7 cellular contexts compared by ENCODE assay signal in genomic region chr1:234730542-234731370, GRCh38.
DNase-seq lines count a peak whose midpoint lies in the region; ATAC-seq and TF ChIP-seq lines count a peak whose summit lies in the region.

No MANE protein-coding gene starts in this region.

- TF ChIP-seq CTCF in GM20000 (IDR thresholded peaks at IDR 0.05; ENCODE audit: extremely low read depth, missing control alignments): no peak

- H3K27ac Mint-ChIP-seq in activated naive CD8-positive, alpha-beta T cell treated with anti-CD3 and anti-CD28 coated beads for 36 hours: peak overlapping the region; percentile 96
- peak overlapping the region; percentile 84 for H3K27ac Mint-ChIP-seq in stimulated activated memory B cell treated with anti-CD40 and anti-IgM and Interleukin-4, amounts not matched to agents 10 μg/mL and 1 μg/mL and 100 μg/mL, for 72 hours

- peaks cover 64% of the 10 kb centered on the region for H3K4me1 Mint-ChIP-seq in activated naive CD8-positive, alpha-beta T cell treated with anti-CD3 and anti-CD28 coated beads for 36 hours
- H3K4me1 Mint-ChIP-seq in stimulated activated memory B cell treated with anti-CD40 and anti-IgM and Interleukin-4, amounts not matched to agents 10 μg/mL and 1 μg/mL and 100 μg/mL, for 72 hours: peaks cover 59% of the 10 kb centered on the region

- no peaks in the 10 kb centered on the region for H3K9me3 Mint-ChIP-seq in activated naive CD8-positive, alpha-beta T cell treated with anti-CD3 and anti-CD28 coated beads for 36 hours
- H3K9me3 Mint-ChIP-seq in stimulated activated memory B cell treated with anti-CD40 and anti-IgM and Interleukin-4, amounts not matched to agents 10 μg/mL and 1 μg/mL and 100 μg/mL, for 72 hours: no peaks in the 10 kb centered on the region

- peaks cover 1% of the 10 kb centered on the region for H3K36me3 Mint-ChIP-seq in activated naive CD8-positive, alpha-beta T cell treated with anti-CD3 and anti-CD28 coated beads for 36 hours
- no peaks in the 10 kb centered on the region for H3K36me3 Mint-ChIP-seq in stimulated activated memory B cell treated with anti-CD40 and anti-IgM and Interleukin-4, amounts not matched to agents 10 μg/mL and 1 μg/mL and 100 μg/mL, for 72 hours

- no peaks in the 10 kb centered on the region for H3K27me3 Mint-ChIP-seq in activated naive CD8-positive, alpha-beta T cell treated with anti-CD3 and anti-CD28 coated beads for 36 hours
- no peaks in the 10 kb centered on the region for H3K27me3 Mint-ChIP-seq in stimulated activated memory B cell treated with anti-CD40 and anti-IgM and Interleukin-4, amounts not matched to agents 10 μg/mL and 1 μg/mL and 100 μg/mL, for 72 hours

- ATAC-seq in HG03520 (IDR thresholded peaks at IDR 0.05; ENCODE audit: unreplicated experiment): peak; percentile 10
- peak; percentile 87 for ATAC-seq in stimulated activated memory B cell treated with anti-CD40 and anti-IgM and Interleukin-4, amounts not matched to agents 10 μg/mL and 1 μg/mL and 100 μg/mL, for 72 hours

- DNase-seq in GM20000 (ENCODE audit: low spot score) (peak; percentile 56), T1000 (lab: John Stamatoyannopoulos, UW) (no peak), dedifferentiated amniotic fluid mesenchymal stem cell (ENCODE audit: extremely low spot score) (no peak), NCI-H146 (lab: John Stamatoyannopoulos, UW) (no peak)
- DNase-seq in activated naive CD8-positive, alpha-beta T cell treated with anti-CD3 and anti-CD28 coated beads for 36 hours: peak; percentile 57

- peak overlapping the region; percentile 52 for H3K4me3 Mint-ChIP-seq in activated naive CD8-positive, alpha-beta T cell treated with anti-CD3 and anti-CD28 coated beads for 36 hours
- H3K4me3 Mint-ChIP-seq in stimulated activated memory B cell treated with anti-CD40 and anti-IgM and Interleukin-4, amounts not matched to agents 10 μg/mL and 1 μg/mL and 100 μg/mL, for 72 hours: peak overlapping the region; percentile 34

Comparison
In these comparisons a context has a peak if more than half of its experiments do, and no peak if none do; other contexts are left out.
1. DNase-seq: peak in GM20000 (single experiment) and activated naive CD8-positive, alpha-beta T cell treated with anti-CD3 and anti-CD28 coated beads for 36 hours (single experiment); none in T1000 (single experiment), dedifferentiated amniotic fluid mesenchymal stem cell (single experiment) and NCI-H146 (single experiment).